14 cellular contexts compared by ENCODE assay signal in the genomic region with DNA sequence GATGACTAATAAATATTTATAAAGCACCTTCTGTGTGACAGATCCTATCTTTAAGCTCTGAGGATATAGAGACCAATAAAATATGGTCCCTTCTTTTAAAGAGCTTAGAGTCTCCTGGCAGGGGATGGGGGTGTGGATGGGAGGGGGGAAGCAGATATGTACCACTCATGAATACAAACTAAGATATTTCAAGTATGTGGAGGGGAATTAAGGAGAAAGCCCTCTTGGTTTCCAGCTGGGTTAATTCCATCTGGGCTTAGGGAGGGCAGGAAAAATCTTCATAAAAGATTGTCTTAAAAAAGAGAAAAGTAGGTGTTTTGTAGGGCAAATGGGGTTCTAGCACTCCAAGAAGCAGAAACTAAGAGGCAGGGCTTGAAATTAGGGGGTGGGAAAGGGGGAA. TPM values are rescaled to one million over a fixed set of nuclear protein-coding genes. Genes with fewer than 3 reads are reported as not detected.
DNase-seq lines count a peak whose midpoint lies in the region; TF ChIP-seq lines count a peak whose summit lies in the region.
"Had no signal": no experiment of that assay in that cellular context is flagged by ENCODE, and none has a peak within 500 bp of the region (broad histone marks: within the 10 kb centered on the region; RNA-seq: fewer than 3 reads in every experiment).

No MANE protein-coding gene starts in this region.

- H3K23ac ChIP-seq in mesendoderm (ENCODE audit: low read length) = no peak overlapping the region

- H3K79me2 ChIP-seq in mesendoderm (ENCODE audit: control insufficient read depth, insufficient read depth, low read length) (no peaks in the 10 kb centered on the region), Karpas-422 (ENCODE audit: low read length) (no peaks in the 10 kb centered on the region)

- no peak overlapping the region for H2AK5ac ChIP-seq in mesendoderm (ENCODE audit: low read length)

- no peaks in the 10 kb centered on the region for H3K9me3 Mint-ChIP-seq in HFFc6
- no peaks in the 10 kb centered on the region for H3K9me3 Mint-ChIP-seq in brain
- H3K9me3 Mint-ChIP-seq: natural killer cell treated with Interleukin-12 subunit alpha and Interleukin-12 subunit beta and Interleukin-15 and Interleukin-18, amount 100 ng/mL, for 72 hours had no signal

- H3K27ac Mint-ChIP-seq in HFFc6 (peak overlapping the region; percentile 82), brain (peak overlapping the region; percentile 44 to 93 (median 71))
- H3K27ac Mint-ChIP-seq: activated CD4-positive, alpha-beta T cell treated with anti-CD3 and anti-CD28 coated beads, Interleukin-2, amount 10 ng/mL, durations not matched to agents 24 days and 14 days; natural killer cell treated with Interleukin-12 subunit alpha and Interleukin-12 subunit beta and Interleukin-15 and Interleukin-18, amount 100 ng/mL, for 72 hours had no signal

- peaks cover 6% of the 10 kb centered on the region for H3K4me1 ChIP-seq in mesendoderm (ENCODE audit: control insufficient read depth, low read depth, low read length)
- H3K4me1 ChIP-seq in Karpas-422 (ENCODE audit: low read length) = no peaks in the 10 kb centered on the region

- H3K9me3 ChIP-seq in Karpas-422 (ENCODE audit: low read length) = no peaks in the 10 kb centered on the region
- H3K9me3 ChIP-seq: BLaER1 had no signal

- H3K36me3 ChIP-seq in mesendoderm (ENCODE audit: control insufficient read depth, insufficient read depth, low read length) = no peaks in the 10 kb centered on the region
- no peaks in the 10 kb centered on the region for H3K36me3 ChIP-seq in Karpas-422 (ENCODE audit: insufficient read depth, low read length)

- H2BK5ac ChIP-seq in mesendoderm (ENCODE audit: low read length) = peak overlapping the region; percentile 45

- H3K9me2 ChIP-seq in Karpas-422 (replicated peaks; ENCODE audit: insufficient read depth, low read length) = no peaks in the 10 kb centered on the region

- TF ChIP-seq CTCF in HFFc6 (IDR thresholded peaks at IDR 0.05) = no peak
- TF ChIP-seq CTCF in brain (conservative IDR thresholded peaks at IDR 0.05) = no peak

- H4K20me1 ChIP-seq in Karpas-422 (ENCODE audit: insufficient read depth, low read depth, low read length) = no peaks in the 10 kb centered on the region

- H3K27me3 ChIP-seq in mesendoderm (ENCODE audit: insufficient read depth, low read length, poor library complexity) (no peaks in the 10 kb centered on the region), Karpas-422 (ENCODE audit: low read length) (no peaks in the 10 kb centered on the region)
- H3K27me3 ChIP-seq: BLaER1, dorsolateral prefrontal cortex had no signal

- DNase-seq in A172 (ENCODE audit: low spot score) (peak; percentile 50), HFFc6 (no peak), mesendoderm (peak; percentile 87), Karpas-422 (no peak), T-helper 9 cell (no peak), NCI-H1092 (lab: John Stamatoyannopoulos, UW) (no peak)
- DNase-seq in stimulated activated CD4-positive, alpha-beta T cell treated with anti-CD3 and anti-CD28 coated beads, Interleukin-1b, Interleukin-23, amount 100 ng/mL, for 48 hours = no peak
- DNase-seq: activated CD4-positive, alpha-beta T cell treated with anti-CD3 and anti-CD28 coated beads, Interleukin-2, amount 10 ng/mL, durations not matched to agents 24 days and 14 days; activated naive CD4-positive, alpha-beta T cell; stimulated activated naive CD4-positive, alpha-beta T cell had no signal

- H2AFZ ChIP-seq in Karpas-422 (ENCODE audit: low read length) = no peak overlapping the region

- H3K4me2 ChIP-seq in mesendoderm (ENCODE audit: low read length) (no peak overlapping the region), Karpas-422 (ENCODE audit: low read depth, low read length, poor library complexity, severe bottlenecking) (no peak overlapping the region)
- H3K4me2 ChIP-seq: BLaER1 had no signal

- H2BK120ac ChIP-seq in mesendoderm (ENCODE audit: low read depth, low read length) = peak overlapping the region; percentile 39

- peak overlapping the region; percentile 10 for H3K4ac ChIP-seq in mesendoderm (ENCODE audit: low read depth, low read length)

- H3K4me3 Mint-ChIP-seq in HFFc6 (peak overlapping the region; percentile 66), brain (peak overlapping the region in 4 of 5 experiments; percentile 15 to 57 (median 34))
- H3K4me3 Mint-ChIP-seq: activated CD4-positive, alpha-beta T cell treated with anti-CD3 and anti-CD28 coated beads, Interleukin-2, amount 10 ng/mL, durations not matched to agents 24 days and 14 days; natural killer cell treated with Interleukin-12 subunit alpha and Interleukin-12 subunit beta and Interleukin-15 and Interleukin-18, amount 100 ng/mL, for 72 hours had no signal

- H3K27me3 Mint-ChIP-seq in HFFc6 (ENCODE audit: insufficient read depth) = peaks cover 1% of the 10 kb centered on the region; the same call in 1 of the 2 replicates
- no peaks in the 10 kb centered on the region for H3K27me3 Mint-ChIP-seq in brain
- H3K27me3 Mint-ChIP-seq: activated CD4-positive, alpha-beta T cell treated with anti-CD3 and anti-CD28 coated beads, Interleukin-2, amount 10 ng/mL, durations not matched to agents 24 days and 14 days; natural killer cell treated with Interleukin-12 subunit alpha and Interleukin-12 subunit beta and Interleukin-15 and Interleukin-18, amount 100 ng/mL, for 72 hours had no signal

- peak overlapping the region; percentile 65 for H2BK15ac ChIP-seq in mesendoderm (replicated peaks; ENCODE audit: low read depth)

- H3K36me3 Mint-ChIP-seq in HFFc6 (ENCODE audit: low read depth) = peaks cover 36% of the 10 kb centered on the region
- peaks cover 47% of the 10 kb centered on the region for H3K36me3 Mint-ChIP-seq in brain

- H3K56ac ChIP-seq in mesendoderm (ENCODE audit: low read length) = no peak overlapping the region

- H3K18ac ChIP-seq in mesendoderm (ENCODE audit: low read length) = peak overlapping the region; percentile 98

- no peak overlapping the region for H4K5ac ChIP-seq in mesendoderm (ENCODE audit: low read length)

- no peak overlapping the region for H4K8ac ChIP-seq in mesendoderm (ENCODE audit: low read depth, low read length)

- H3K79me1 ChIP-seq in mesendoderm (ENCODE audit: low read length) = no peaks in the 10 kb centered on the region

- H3K27ac ChIP-seq in mesendoderm (ENCODE audit: low read depth, low read length) (peak overlapping the region; percentile 78), Karpas-422 (ENCODE audit: low read length) (no peak overlapping the region)
- H3K27ac ChIP-seq: BLaER1 had no signal

- peaks cover 90% of the 10 kb centered on the region for H3K4me1 Mint-ChIP-seq in HFFc6 (ENCODE audit: low read depth)
- peaks cover 48% of the 10 kb centered on the region for H3K4me1 Mint-ChIP-seq in brain

- H3K9ac ChIP-seq in mesendoderm (ENCODE audit: low read length) = no peak overlapping the region
- no peak overlapping the region for H3K9ac ChIP-seq in Karpas-422 (ENCODE audit: low read length)
- H3K9ac ChIP-seq: BLaER1 had no signal

- H3K4me3 ChIP-seq in mesendoderm (ENCODE audit: low read length) = no peak overlapping the region
- H3K4me3 ChIP-seq in Karpas-422 (ENCODE audit: low read length) = no peak overlapping the region
- H3K4me3 ChIP-seq: BLaER1 had no signal

RNA-seq across cellular contexts. Expression of a gene that starts 18.0 kb away (rescaled TPM):
- 6.0 and 8.5 TPM in 2 replicates for total RNA-seq in A172 (2014; rRNA removed; shearing (Covaris generic))
- total RNA-seq in HFFc6 (2021; fragmentation: NEBNext Ultra II Directional; extraction: Animal tissue kit (Norgen Biotek cat#: 25700)) = 10 to 100 TPM; 13.6 to 17.8 (median 16.2) TPM
- 2.9 TPM for polyA plus RNA-seq in brain (ENCODE audit: insufficient read depth, low read depth, low replicate concordance)
- 11.5 TPM for polyA plus RNA-seq in mesendoderm (2013, experiment 1 of 2)
- 11.1 TPM for polyA plus RNA-seq in mesendoderm (2013, experiment 2 of 2)
- 1.1 and 3.5 TPM in 2 replicates for total RNA-seq in Karpas-422 (2014; rRNA removed; shearing (Covaris generic); ENCODE audit: low replicate concordance)

RNA-seq across cellular contexts. Expression of a gene that starts 21.6 kb away (rescaled TPM):
- total RNA-seq in A172 (2014; rRNA removed; shearing (Covaris generic)) = 27.6 and 41.3 TPM in 2 replicates
- total RNA-seq in HFFc6 (2021; fragmentation: NEBNext Ultra II Directional; extraction: Animal tissue kit (Norgen Biotek cat#: 25700)) = 100 to 1,000 TPM; 105 to 135 (median 122) TPM
- 24.1 TPM for polyA plus RNA-seq in brain (ENCODE audit: insufficient read depth, low read depth, low replicate concordance)
- polyA plus RNA-seq in mesendoderm (2013, experiment 1 of 2) = 26.3 TPM
- 26.9 TPM for polyA plus RNA-seq in mesendoderm (2013, experiment 2 of 2)
- 41.5 and 51.0 TPM in 2 replicates for total RNA-seq in Karpas-422 (2014; rRNA removed; shearing (Covaris generic); ENCODE audit: low replicate concordance)

RNA-seq across cellular contexts. Expression of a gene that starts 48.5 kb away (rescaled TPM):
- total RNA-seq in A172 (2014; rRNA removed; shearing (Covaris generic)) = 14.9 and 15.7 TPM in 2 replicates
- total RNA-seq in HFFc6 (2021; fragmentation: NEBNext Ultra II Directional; extraction: Animal tissue kit (Norgen Biotek cat#: 25700)) = 10 to 100 TPM; 15.5 to 21.2 (median 19.7) TPM
- 73.9 TPM for polyA plus RNA-seq in brain (ENCODE audit: insufficient read depth, low read depth, low replicate concordance)
- polyA plus RNA-seq in mesendoderm (2013, experiment 1 of 2) = 9.4 TPM
- 9.3 TPM for polyA plus RNA-seq in mesendoderm (2013, experiment 2 of 2)
- 0.97 and 2.8 TPM in 2 replicates for total RNA-seq in Karpas-422 (2014; rRNA removed; shearing (Covaris generic); ENCODE audit: low replicate concordance)

Comparison
In these comparisons a context has a peak if more than half of its experiments do, and no peak if none do; other contexts are left out.
1. DNase-seq: peak in A172 (single experiment) and mesendoderm (single experiment); none in HFFc6 (single experiment), Karpas-422 (single experiment), T-helper 9 cell (single experiment), stimulated activated CD4-positive, alpha-beta T cell treated with anti-CD3 and anti-CD28 coated beads, Interleukin-1b, Interleukin-23, amount 100 ng/mL, for 48 hours (single experiment) and NCI-H1092 (single experiment).